1 cellular context compared by ENCODE assay signal in genomic region chr10:12605580-12606405, GRCh38.
TF ChIP-seq lines count a peak whose summit lies in the region.

No MANE protein-coding gene starts in this region.

TF ChIP-seq in GM12878, 131 proteins besides CTCF, POLR2A, EP300 and RAD21 (continued from another document):
- TF ChIP-seq ZBTB33 (IDR thresholded peaks at IDR 0.05) (no peak), ZNF217 (IDR thresholded peaks at IDR 0.05) (no peak)
